Comparison of ENCODE assay signal across 8 cellular contexts in the genomic region with DNA sequence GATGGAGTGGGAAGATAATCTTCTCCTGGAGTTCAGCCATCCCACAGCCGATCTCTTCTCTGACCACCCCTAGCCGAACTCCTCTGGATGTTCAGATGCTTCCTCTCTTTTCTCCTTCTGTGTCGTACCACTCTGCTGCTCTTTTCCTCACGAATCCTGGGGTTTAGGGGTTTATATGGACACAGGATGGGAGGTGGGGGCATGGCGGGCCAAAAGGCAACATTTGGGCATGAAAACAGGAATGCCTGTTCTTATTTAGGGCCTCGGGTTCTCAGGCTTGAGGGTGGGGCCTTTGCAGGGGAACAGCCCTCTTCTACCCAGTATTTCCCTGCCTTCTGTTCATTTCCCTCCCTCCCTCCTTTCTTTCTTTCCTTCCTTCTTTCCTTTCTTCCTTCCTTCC.
"Had no signal": no experiment of that assay in that cellular context is flagged by ENCODE, and none has a peak within 500 bp of the region (broad histone marks: within the 10 kb centered on the region; RNA-seq: fewer than 3 reads in every experiment).

No MANE protein-coding gene starts in this region.

- H3K36me3 ChIP-seq: HAP-1 had no signal

- H3K4me1 Mint-ChIP-seq: GM23338, H9 had no signal

- H3K27ac Mint-ChIP-seq: GM23338, HFFc6 had no signal

- H3K4me3 ChIP-seq: GM23248, GM23338, HAP-1 had no signal

- H3K4me1 ChIP-seq: HAP-1 had no signal

- H3K9me3 Mint-ChIP-seq: GM23338, H9 had no signal

- H3K4me3 Mint-ChIP-seq: GM23338, H9, HFFc6 had no signal

- H3K9me3 ChIP-seq: HAP-1 had no signal

- H3K9ac ChIP-seq: GM23248 had no signal

- DNase-seq: GM23248, GOT3, H7, H9, HCEC 1CT, HFFc6 had no signal

- H3K27ac ChIP-seq: GM23248 had no signal
